In the genomic region with DNA sequence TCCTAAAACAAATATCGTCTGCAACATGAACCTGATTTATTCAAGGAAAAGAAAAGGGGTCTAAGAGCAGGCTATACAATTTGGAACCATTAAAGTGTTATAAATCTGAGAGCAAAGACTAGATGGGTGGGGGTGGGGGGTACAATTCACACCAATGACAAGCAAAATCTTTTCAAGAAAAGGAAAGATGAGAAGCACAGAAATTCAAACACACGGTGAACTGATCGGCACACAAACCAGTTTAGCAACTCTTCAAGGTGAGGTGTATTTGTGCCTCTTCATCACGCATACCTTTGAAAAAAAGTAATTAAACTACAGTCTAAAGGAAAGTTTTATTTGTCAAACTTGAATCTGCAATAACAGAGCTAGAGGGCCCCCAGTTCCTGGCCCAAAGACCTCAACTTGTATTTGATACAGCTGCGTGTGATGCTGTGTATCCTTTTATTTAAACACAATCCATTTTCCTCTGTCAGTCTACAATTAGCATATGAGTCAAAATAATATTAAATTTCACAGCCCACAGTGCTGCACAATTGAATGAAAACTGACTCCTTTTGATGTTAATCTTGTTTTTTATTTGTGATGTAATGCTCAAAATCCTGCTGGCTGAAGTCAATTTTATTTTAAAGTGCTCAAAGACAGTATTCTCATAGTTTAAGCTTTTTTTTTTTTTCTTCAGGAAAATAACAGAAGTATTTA, we compare ENCODE assay signal across 1 cellular context.
TF ChIP-seq lines count a peak whose summit lies in the region.

No MANE protein-coding gene starts in this region.

TF ChIP-seq in HEK293, 187 proteins besides CTCF, POLR2A, EP300 and RAD21 (continued from another document and continues in another):
- TF ChIP-seq, protein P1, sequence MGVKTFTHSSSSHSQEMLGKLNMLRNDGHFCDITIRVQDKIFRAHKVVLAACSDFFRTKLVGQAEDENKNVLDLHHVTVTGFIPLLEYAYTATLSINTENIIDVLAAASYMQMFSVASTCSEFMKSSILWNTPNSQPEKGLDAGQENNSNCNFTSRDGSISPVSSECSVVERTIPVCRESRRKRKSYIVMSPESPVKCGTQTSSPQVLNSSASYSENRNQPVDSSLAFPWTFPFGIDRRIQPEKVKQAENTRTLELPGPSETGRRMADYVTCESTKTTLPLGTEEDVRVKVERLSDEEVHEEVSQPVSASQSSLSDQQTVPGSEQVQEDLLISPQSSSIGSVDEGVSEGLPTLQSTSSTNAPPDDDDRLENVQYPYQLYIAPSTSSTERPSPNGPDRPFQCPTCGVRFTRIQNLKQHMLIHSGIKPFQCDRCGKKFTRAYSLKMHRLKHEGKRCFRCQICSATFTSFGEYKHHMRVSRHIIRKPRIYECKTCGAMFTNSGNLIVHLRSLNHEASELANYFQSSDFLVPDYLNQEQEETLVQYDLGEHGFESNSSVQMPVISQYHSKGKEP (tag by site-specific recombination; IDR thresholded peaks at IDR 0.05), result peak; percentile 44
- TF ChIP-seq, protein P2, sequence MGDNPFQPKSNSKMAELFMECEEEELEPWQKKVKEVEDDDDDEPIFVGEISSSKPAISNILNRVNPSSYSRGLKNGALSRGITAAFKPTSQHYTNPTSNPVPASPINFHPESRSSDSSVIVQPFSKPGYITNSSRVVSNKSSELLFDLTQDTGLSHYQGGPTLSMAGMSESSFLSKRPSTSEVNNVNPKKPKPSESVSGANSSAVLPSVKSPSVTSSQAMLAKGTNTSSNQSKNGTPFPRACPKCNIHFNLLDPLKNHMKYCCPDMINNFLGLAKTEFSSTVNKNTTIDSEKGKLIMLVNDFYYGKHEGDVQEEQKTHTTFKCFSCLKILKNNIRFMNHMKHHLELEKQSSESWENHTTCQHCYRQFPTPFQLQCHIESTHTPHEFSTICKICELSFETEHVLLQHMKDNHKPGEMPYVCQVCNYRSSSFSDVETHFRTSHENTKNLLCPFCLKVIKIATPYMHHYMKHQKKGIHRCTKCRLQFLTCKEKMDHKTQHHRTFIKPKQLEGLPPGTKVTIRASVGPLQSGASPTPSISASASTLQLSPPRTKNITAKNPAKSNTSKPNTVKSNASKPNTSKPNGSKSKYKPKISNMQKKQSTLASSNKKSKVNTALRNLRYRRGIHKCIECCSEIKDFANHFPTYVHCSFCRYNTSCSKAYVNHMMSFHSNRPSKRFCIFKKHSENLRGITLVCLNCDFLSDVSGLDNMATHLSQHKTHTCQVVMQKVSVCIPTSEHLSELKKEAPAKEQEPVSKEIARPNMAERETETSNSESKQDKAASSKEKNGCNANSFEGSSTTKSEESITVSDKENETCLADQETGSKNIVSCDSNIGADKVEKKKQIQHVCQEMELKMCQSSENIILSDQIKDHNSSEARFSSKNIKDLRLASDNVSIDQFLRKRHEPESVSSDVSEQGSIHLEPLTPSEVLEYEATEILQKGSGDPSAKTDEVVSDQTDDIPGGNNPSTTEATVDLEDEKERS (tag by site-specific recombination; IDR thresholded peaks at IDR 0.05), result no peak
- TF ChIP-seq ZNF184 (tag by site-specific recombination; IDR thresholded peaks at IDR 0.05) (no peak), ZNF324 (tag by site-specific recombination; IDR thresholded peaks at IDR 0.05) (no peak), ZNF292 (tag by site-specific recombination; IDR thresholded peaks at IDR 0.05; ENCODE audit: borderline replicate concordance, low read depth) (no peak), ZNF548 (tag by site-specific recombination; IDR thresholded peaks at IDR 0.05) (no peak), MEIS1 (CRISPR knock-in tag; IDR thresholded peaks at IDR 0.05; ENCODE audit: borderline replicate concordance) (no peak), ZNF16 (tag by site-specific recombination; IDR thresholded peaks at IDR 0.05; ENCODE audit: low read depth) (no peak), HOXD13 (CRISPR knock-in tag; IDR thresholded peaks at IDR 0.05; ENCODE audit: borderline replicate concordance) (no peak), ZNF549 (tag by site-specific recombination; IDR thresholded peaks at IDR 0.05) (no peak), ZNF366 (tag by site-specific recombination; conservative IDR thresholded peaks at IDR 0.05) (peak; percentile 33; the same call in 1 of the 2 replicates), ZBTB21 (tag by site-specific recombination; IDR thresholded peaks at IDR 0.05) (no peak), ZIC2 (tag by site-specific recombination; IDR thresholded peaks at IDR 0.05) (no peak), ZNF112 (tag by site-specific recombination; IDR thresholded peaks at IDR 0.05) (no peak), ZNF133 (tag by site-specific recombination; IDR thresholded peaks at IDR 0.05) (no peak), ZNF610 (tag by site-specific recombination; IDR thresholded peaks at IDR 0.05; ENCODE audit: borderline replicate concordance) (no peak), MZF1 (tag by site-specific recombination; IDR thresholded peaks at IDR 0.05; ENCODE audit: borderline replicate concordance) (no peak), ZNF792 (tag by site-specific recombination; IDR thresholded peaks at IDR 0.05) (no peak), ZNF837 (tag by site-specific recombination; IDR thresholded peaks at IDR 0.05) (no peak), ZNF843 (tag by site-specific recombination; IDR thresholded peaks at IDR 0.05) (peak; percentile 71), ZNF596 (tag by site-specific recombination; IDR thresholded peaks at IDR 0.05) (no peak), ZSCAN30 (tag by site-specific recombination; IDR thresholded peaks at IDR 0.05) (no peak), ZNF473 (tag by site-specific recombination; IDR thresholded peaks at IDR 0.05) (no peak), ZNF433 (tag by site-specific recombination; IDR thresholded peaks at IDR 0.05; ENCODE audit: low read depth) (no peak), SP3 (tag by site-specific recombination; IDR thresholded peaks at IDR 0.05) (no peak), ZNF658 (tag by site-specific recombination; IDR thresholded peaks at IDR 0.05) (no peak), KLF10 (tag by site-specific recombination; IDR thresholded peaks at IDR 0.05) (peak; percentile 22; the same call in 1 of the 2 replicates), GLIS2 (tag by site-specific recombination; IDR thresholded peaks at IDR 0.05) (no peak), ZNF132 (tag by site-specific recombination; IDR thresholded peaks at IDR 0.05; ENCODE audit: borderline replicate concordance) (no peak), ZNF585B (tag by site-specific recombination; IDR thresholded peaks at IDR 0.05) (no peak), SCRT1 (tag by site-specific recombination; IDR thresholded peaks at IDR 0.05; ENCODE audit: borderline replicate concordance) (no peak), SP7 (tag by site-specific recombination; IDR thresholded peaks at IDR 0.05) (peak; percentile 89), IKZF3 (tag by site-specific recombination; IDR thresholded peaks at IDR 0.05) (no peak), ZNF48 (tag by site-specific recombination; IDR thresholded peaks at IDR 0.05) (no peak), ZNF169 (tag by site-specific recombination; IDR thresholded peaks at IDR 0.05) (no peak), RBAK (tag by site-specific recombination; IDR thresholded peaks at IDR 0.05) (no peak), MYNN (tag by site-specific recombination; IDR thresholded peaks at IDR 0.05; ENCODE audit: borderline replicate concordance) (no peak), ZNF629 (tag by site-specific recombination; IDR thresholded peaks at IDR 0.05) (peak; percentile 86), ZNF350 (tag by site-specific recombination; IDR thresholded peaks at IDR 0.05) (no peak), ZNF521 (tag by site-specific recombination; IDR thresholded peaks at IDR 0.05) (no peak), KLF16 (tag by site-specific recombination; IDR thresholded peaks at IDR 0.05) (no peak), ZFP37 (tag by site-specific recombination; IDR thresholded peaks at IDR 0.05) (no peak)
- TF ChIP-seq, protein P3, sequence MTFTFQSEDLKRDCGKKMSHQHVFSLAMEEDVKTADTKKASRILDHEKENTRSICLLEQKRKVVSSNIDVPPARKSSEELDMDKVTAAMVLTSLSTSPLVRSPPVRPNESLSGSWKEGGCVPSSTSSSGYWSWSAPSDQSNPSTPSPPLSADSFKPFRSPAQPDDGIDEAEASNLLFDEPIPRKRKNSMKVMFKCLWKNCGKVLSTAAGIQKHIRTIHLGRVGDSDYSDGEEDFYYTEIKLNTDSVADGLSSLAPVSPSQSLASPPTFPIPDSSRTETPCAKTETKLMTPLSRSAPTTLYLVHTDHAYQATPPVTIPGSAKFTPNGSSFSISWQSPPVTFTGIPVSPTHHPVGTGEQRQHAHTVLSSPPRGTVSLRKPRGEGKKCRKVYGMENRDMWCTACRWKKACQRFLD (tag by site-specific recombination; IDR thresholded peaks at IDR 0.05), result no peak
- TF ChIP-seq, protein P4, sequence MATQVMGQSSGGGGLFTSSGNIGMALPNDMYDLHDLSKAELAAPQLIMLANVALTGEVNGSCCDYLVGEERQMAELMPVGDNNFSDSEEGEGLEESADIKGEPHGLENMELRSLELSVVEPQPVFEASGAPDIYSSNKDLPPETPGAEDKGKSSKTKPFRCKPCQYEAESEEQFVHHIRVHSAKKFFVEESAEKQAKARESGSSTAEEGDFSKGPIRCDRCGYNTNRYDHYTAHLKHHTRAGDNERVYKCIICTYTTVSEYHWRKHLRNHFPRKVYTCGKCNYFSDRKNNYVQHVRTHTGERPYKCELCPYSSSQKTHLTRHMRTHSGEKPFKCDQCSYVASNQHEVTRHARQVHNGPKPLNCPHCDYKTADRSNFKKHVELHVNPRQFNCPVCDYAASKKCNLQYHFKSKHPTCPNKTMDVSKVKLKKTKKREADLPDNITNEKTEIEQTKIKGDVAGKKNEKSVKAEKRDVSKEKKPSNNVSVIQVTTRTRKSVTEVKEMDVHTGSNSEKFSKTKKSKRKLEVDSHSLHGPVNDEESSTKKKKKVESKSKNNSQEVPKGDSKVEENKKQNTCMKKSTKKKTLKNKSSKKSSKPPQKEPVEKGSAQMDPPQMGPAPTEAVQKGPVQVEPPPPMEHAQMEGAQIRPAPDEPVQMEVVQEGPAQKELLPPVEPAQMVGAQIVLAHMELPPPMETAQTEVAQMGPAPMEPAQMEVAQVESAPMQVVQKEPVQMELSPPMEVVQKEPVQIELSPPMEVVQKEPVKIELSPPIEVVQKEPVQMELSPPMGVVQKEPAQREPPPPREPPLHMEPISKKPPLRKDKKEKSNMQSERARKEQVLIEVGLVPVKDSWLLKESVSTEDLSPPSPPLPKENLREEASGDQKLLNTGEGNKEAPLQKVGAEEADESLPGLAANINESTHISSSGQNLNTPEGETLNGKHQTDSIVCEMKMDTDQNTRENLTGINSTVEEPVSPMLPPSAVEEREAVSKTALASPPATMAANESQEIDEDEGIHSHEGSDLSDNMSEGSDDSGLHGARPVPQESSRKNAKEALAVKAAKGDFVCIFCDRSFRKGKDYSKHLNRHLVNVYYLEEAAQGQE (tag by site-specific recombination; IDR thresholded peaks at IDR 0.05), result no peak
- TF ChIP-seq, protein P5, sequence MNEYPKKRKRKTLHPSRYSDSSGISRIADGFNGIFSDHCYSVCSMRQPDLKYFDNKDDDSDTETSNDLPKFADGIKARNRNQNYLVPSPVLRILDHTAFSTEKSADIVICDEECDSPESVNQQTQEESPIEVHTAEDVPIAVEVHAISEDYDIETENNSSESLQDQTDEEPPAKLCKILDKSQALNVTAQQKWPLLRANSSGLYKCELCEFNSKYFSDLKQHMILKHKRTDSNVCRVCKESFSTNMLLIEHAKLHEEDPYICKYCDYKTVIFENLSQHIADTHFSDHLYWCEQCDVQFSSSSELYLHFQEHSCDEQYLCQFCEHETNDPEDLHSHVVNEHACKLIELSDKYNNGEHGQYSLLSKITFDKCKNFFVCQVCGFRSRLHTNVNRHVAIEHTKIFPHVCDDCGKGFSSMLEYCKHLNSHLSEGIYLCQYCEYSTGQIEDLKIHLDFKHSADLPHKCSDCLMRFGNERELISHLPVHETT (tag by site-specific recombination; IDR thresholded peaks at IDR 0.05), result no peak; the same call in 1 of the 2 replicates
- TF ChIP-seq, protein P6, sequence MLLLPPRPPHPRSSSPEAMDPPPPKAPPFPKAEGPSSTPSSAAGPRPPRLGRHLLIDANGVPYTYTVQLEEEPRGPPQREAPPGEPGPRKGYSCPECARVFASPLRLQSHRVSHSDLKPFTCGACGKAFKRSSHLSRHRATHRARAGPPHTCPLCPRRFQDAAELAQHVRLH (tag by site-specific recombination; IDR thresholded peaks at IDR 0.05), result no peak
- TF ChIP-seq, protein P7, sequence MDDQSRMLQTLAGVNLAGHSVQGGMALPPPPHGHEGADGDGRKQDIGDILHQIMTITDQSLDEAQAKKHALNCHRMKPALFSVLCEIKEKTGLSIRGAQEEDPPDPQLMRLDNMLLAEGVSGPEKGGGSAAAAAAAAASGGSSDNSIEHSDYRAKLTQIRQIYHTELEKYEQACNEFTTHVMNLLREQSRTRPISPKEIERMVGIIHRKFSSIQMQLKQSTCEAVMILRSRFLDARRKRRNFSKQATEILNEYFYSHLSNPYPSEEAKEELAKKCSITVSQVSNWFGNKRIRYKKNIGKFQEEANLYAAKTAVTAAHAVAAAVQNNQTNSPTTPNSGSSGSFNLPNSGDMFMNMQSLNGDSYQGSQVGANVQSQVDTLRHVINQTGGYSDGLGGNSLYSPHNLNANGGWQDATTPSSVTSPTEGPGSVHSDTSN (CRISPR knock-in tag; IDR thresholded peaks at IDR 0.05), result no peak
- TF ChIP-seq, protein P8, sequence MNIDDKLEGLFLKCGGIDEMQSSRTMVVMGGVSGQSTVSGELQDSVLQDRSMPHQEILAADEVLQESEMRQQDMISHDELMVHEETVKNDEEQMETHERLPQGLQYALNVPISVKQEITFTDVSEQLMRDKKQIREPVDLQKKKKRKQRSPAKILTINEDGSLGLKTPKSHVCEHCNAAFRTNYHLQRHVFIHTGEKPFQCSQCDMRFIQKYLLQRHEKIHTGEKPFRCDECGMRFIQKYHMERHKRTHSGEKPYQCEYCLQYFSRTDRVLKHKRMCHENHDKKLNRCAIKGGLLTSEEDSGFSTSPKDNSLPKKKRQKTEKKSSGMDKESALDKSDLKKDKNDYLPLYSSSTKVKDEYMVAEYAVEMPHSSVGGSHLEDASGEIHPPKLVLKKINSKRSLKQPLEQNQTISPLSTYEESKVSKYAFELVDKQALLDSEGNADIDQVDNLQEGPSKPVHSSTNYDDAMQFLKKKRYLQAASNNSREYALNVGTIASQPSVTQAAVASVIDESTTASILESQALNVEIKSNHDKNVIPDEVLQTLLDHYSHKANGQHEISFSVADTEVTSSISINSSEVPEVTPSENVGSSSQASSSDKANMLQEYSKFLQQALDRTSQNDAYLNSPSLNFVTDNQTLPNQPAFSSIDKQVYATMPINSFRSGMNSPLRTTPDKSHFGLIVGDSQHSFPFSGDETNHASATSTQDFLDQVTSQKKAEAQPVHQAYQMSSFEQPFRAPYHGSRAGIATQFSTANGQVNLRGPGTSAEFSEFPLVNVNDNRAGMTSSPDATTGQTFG (tag by site-specific recombination; IDR thresholded peaks at IDR 0.05; ENCODE audit: borderline replicate concordance), result no peak
- TF ChIP-seq, protein P9, sequence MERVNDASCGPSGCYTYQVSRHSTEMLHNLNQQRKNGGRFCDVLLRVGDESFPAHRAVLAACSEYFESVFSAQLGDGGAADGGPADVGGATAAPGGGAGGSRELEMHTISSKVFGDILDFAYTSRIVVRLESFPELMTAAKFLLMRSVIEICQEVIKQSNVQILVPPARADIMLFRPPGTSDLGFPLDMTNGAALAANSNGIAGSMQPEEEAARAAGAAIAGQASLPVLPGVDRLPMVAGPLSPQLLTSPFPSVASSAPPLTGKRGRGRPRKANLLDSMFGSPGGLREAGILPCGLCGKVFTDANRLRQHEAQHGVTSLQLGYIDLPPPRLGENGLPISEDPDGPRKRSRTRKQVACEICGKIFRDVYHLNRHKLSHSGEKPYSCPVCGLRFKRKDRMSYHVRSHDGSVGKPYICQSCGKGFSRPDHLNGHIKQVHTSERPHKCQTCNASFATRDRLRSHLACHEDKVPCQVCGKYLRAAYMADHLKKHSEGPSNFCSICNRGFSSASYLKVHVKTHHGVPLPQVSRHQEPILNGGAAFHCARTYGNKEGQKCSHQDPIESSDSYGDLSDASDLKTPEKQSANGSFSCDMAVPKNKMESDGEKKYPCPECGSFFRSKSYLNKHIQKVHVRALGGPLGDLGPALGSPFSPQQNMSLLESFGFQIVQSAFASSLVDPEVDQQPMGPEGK (tag by site-specific recombination; IDR thresholded peaks at IDR 0.05), result no peak
